In genomic region chr6:35258336-35258735, GRCh38 we compare ENCODE assay signal across 8 cellular contexts. TPM values are rescaled to one million over a fixed set of nuclear protein-coding genes. Genes with fewer than 3 reads are reported as not detected.
A peak's percentile ranks its signal among the peaks of the same experiment; 100 is the strongest.
DNase-seq lines count a peak whose midpoint lies in the region; ATAC-seq and TF ChIP-seq lines count a peak whose summit lies in the region.

No MANE protein-coding gene starts in this region.

- peak overlapping the region; percentile 93 for H3K9ac ChIP-seq in muscle layer of colon (ENCODE audit: low read length)

- intact Hi-C loops in breast epithelium (cut with DNase I; ENCODE audit: low total_unique reads), result no loop called here

- DNase-seq in HL-60 (ENCODE audit: low read depth in 1 of 2, low spot score in 1 of 2) (no peak), breast epithelium (ENCODE audit: low spot score in 2 of 2) (no peak), kidney glomerular epithelial cell (lab: John Stamatoyannopoulos, UW) (no peak)

- TF ChIP-seq CTCF in 22Rv1 (IDR thresholded peaks at IDR 0.05) (no peak), HL-60 (IDR thresholded peaks at IDR 0.05; ENCODE audit: insufficient read depth, low read length) (no peak), breast epithelium (IDR thresholded peaks at IDR 0.05) (no peak)

- H3K4me3 ChIP-seq in HL-60 (replicated peaks; ENCODE audit: insufficient read depth, low read length) (peak overlapping the region; percentile 97), breast epithelium (peak overlapping the region; percentile 82 to 95 (median 85)), muscle layer of colon (ENCODE audit: low read depth in 1 of 2, low read length in 2 of 2) (peak overlapping the region; percentile 53 to 97)

- ATAC-seq in GM19023 (IDR thresholded peaks at IDR 0.05; ENCODE audit: unreplicated experiment) (no peak), GM18519 (IDR thresholded peaks at IDR 0.05; ENCODE audit: low FRiP score, unreplicated experiment) (no peak), GM18517 (IDR thresholded peaks at IDR 0.05; ENCODE audit: unreplicated experiment) (no peak)

- H3K27ac ChIP-seq in 22Rv1, result peak overlapping the region; percentile 75
- H3K27ac ChIP-seq in HL-60 (replicated peaks), result no peak overlapping the region
- H3K27ac ChIP-seq in breast epithelium, result peak overlapping the region in 1 of 2 donors; percentile 99
- peak overlapping the region; percentile 71 for H3K27ac ChIP-seq in muscle layer of colon (ENCODE audit: low read depth, low read length)

- H3K9me3 ChIP-seq in breast epithelium (no peaks in the 10 kb centered on the region), muscle layer of colon (ENCODE audit: low read length) (no peaks in the 10 kb centered on the region)

- H3K4me1 ChIP-seq in breast epithelium (no peaks in the 10 kb centered on the region), muscle layer of colon (ENCODE audit: insufficient read depth, low read length) (peaks cover 7% of the 10 kb centered on the region)

- no peaks in the 10 kb centered on the region for H3K27me3 ChIP-seq in HL-60 (ENCODE audit: insufficient read depth, poor library complexity, severe bottlenecking)
- H3K27me3 ChIP-seq in breast epithelium, result no peaks in the 10 kb centered on the region
- no peaks in the 10 kb centered on the region for H3K27me3 ChIP-seq in muscle layer of colon (ENCODE audit: control insufficient read depth in 1 of 2, insufficient read depth in 2 of 2, low read length in 2 of 2)

- no peak for TF ChIP-seq POLR2A in breast epithelium (IDR thresholded peaks at IDR 0.05)

- H3K36me3 ChIP-seq in breast epithelium (no peaks in the 10 kb centered on the region), muscle layer of colon (ENCODE audit: insufficient read depth, low read length) (no peaks in the 10 kb centered on the region)

RNA-seq across cellular contexts. Expression of gene ZNF76, which starts 1.2 kb away (rescaled TPM):
- total RNA-seq in breast epithelium, result 10 to 100 TPM; 32.3 to 53.0 (median 46.9) TPM

RNA-seq across cellular contexts. Expression of gene DEF6, which starts 39.3 kb away (rescaled TPM):
- total RNA-seq in breast epithelium, result 10 to 100 TPM in 2 of 3 donors, 1 to 10 TPM in 1; 4.8 to 14.2 (median 14.1) TPM

RNA-seq across cellular contexts. Expression of gene SCUBE3, which starts 44.6 kb away (rescaled TPM):
- total RNA-seq in breast epithelium, result under 1 TPM; under 0.01 to 0.33 (median under 0.01) TPM
